Comparison of ENCODE assay signal across 8 cellular contexts in the genomic region with DNA sequence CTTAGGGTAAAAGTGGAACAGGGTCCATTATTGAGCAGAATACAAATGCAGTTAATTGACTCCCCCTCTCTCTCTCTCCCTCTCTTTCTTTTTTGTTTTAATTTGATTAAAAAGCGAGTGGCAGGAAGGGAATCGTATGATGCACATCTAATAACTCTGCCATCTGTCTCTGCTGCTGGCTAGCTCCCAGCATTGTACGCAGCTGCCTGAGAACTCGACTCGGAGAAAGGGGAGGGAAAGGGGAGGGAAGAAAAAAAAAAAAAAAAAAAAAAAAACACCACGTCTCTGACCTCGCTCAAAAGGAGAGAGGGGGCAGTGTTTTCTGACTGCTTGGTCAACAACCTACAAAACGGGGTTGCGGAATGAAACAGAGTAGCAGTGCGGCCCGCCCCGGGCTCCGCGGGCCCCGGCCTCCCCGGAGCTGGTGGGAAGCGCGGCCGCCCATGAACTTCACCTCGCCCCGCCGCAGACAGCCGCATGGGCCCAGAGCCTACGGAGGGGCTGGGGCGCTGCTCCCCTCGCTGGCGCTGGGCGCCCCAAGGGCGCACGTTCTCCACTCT.
DNase-seq lines count a peak whose midpoint lies in the region; ATAC-seq and TF ChIP-seq lines count a peak whose summit lies in the region.

No MANE protein-coding gene starts in this region.

- no peaks in the 10 kb centered on the region for H3K9me3 ChIP-seq in HUES6 (ENCODE audit: control insufficient read depth, insufficient read depth, low read depth, low read length)

- H3K4me3 ChIP-seq in HUES6 (ENCODE audit: low read depth, low read length): peak overlapping the region; percentile 75

- H3K4me1 ChIP-seq in HUES6 (ENCODE audit: control insufficient read depth, insufficient read depth, low read length): peaks cover 21% of the 10 kb centered on the region

- H3K27me3 Mint-ChIP-seq in stimulated activated memory B cell treated with anti-CD40 and anti-IgM and Interleukin-4, amounts not matched to agents 10 μg/mL and 1 μg/mL and 100 μg/mL, for 72 hours: no peaks in the 10 kb centered on the region

- H3K4me1 Mint-ChIP-seq in stimulated activated memory B cell treated with anti-CD40 and anti-IgM and Interleukin-4, amounts not matched to agents 10 μg/mL and 1 μg/mL and 100 μg/mL, for 72 hours: peaks cover 38% of the 10 kb centered on the region

- peaks cover 31% of the 10 kb centered on the region for H3K36me3 Mint-ChIP-seq in stimulated activated memory B cell treated with anti-CD40 and anti-IgM and Interleukin-4, amounts not matched to agents 10 μg/mL and 1 μg/mL and 100 μg/mL, for 72 hours

- peak overlapping the region; percentile 95 for H3K4me3 Mint-ChIP-seq in stimulated activated memory B cell treated with anti-CD40 and anti-IgM and Interleukin-4, amounts not matched to agents 10 μg/mL and 1 μg/mL and 100 μg/mL, for 72 hours

- ATAC-seq in GM21528 (IDR thresholded peaks at IDR 0.05; ENCODE audit: low FRiP score, unreplicated experiment): peak; percentile 73
- ATAC-seq in stimulated activated memory B cell treated with anti-CD40 and anti-IgM and Interleukin-4, amounts not matched to agents 10 μg/mL and 1 μg/mL and 100 μg/mL, for 72 hours: peak; percentile 86

- no peaks in the 10 kb centered on the region for H3K36me3 ChIP-seq in HUES6 (ENCODE audit: control insufficient read depth, insufficient read depth, low read length)

- H3K9me3 Mint-ChIP-seq in stimulated activated memory B cell treated with anti-CD40 and anti-IgM and Interleukin-4, amounts not matched to agents 10 μg/mL and 1 μg/mL and 100 μg/mL, for 72 hours: no peaks in the 10 kb centered on the region

- H3K27ac ChIP-seq in HUES6 (ENCODE audit: low read depth, low read length) (no peak overlapping the region), layer of hippocampus (ENCODE audit: low read depth, low read length) (peak overlapping the region; percentile 97)

- H3K9ac ChIP-seq in HUES6 (ENCODE audit: low read length): peak overlapping the region; percentile 14

- H3K27ac Mint-ChIP-seq in stimulated activated memory B cell treated with anti-CD40 and anti-IgM and Interleukin-4, amounts not matched to agents 10 μg/mL and 1 μg/mL and 100 μg/mL, for 72 hours: peak overlapping the region; percentile 94

- DNase-seq in GM03348 (ENCODE audit: low spot score) (peak; percentile 82), dermis blood vessel endothelial cell (peak; percentile 95)
- no peak for DNase-seq in activated CD4-positive, alpha-beta T cell treated with anti-CD3 and anti-CD28 coated beads for 1 hour

- H3K27me3 ChIP-seq in HUES6 (ENCODE audit: control insufficient read depth, insufficient read depth, low read length): no peaks in the 10 kb centered on the region
- H3K27me3 ChIP-seq in layer of hippocampus (ENCODE audit: control insufficient read depth, insufficient read depth, low read length): no peaks in the 10 kb centered on the region

TF ChIP-seq in PFSK-1, 5 proteins besides CTCF, POLR2A, EP300 and RAD21:
- TF ChIP-seq SIN3A (IDR thresholded peaks at IDR 0.05; ENCODE audit: borderline replicate concordance, insufficient read depth, low read length): peak; percentile 95
- TF ChIP-seq FOXP2 (optimal IDR thresholded peaks at IDR 0.05; ENCODE audit: borderline replicate concordance, extremely low read depth, extremely low read length, insufficient read depth): peak; percentile 39
- peak; percentile 52; the same call in 1 of the 2 replicates for TF ChIP-seq TAF1 (IDR thresholded peaks at IDR 0.05; ENCODE audit: borderline replicate concordance, insufficient read depth, low read length)
- TF ChIP-seq, protein P1, sequence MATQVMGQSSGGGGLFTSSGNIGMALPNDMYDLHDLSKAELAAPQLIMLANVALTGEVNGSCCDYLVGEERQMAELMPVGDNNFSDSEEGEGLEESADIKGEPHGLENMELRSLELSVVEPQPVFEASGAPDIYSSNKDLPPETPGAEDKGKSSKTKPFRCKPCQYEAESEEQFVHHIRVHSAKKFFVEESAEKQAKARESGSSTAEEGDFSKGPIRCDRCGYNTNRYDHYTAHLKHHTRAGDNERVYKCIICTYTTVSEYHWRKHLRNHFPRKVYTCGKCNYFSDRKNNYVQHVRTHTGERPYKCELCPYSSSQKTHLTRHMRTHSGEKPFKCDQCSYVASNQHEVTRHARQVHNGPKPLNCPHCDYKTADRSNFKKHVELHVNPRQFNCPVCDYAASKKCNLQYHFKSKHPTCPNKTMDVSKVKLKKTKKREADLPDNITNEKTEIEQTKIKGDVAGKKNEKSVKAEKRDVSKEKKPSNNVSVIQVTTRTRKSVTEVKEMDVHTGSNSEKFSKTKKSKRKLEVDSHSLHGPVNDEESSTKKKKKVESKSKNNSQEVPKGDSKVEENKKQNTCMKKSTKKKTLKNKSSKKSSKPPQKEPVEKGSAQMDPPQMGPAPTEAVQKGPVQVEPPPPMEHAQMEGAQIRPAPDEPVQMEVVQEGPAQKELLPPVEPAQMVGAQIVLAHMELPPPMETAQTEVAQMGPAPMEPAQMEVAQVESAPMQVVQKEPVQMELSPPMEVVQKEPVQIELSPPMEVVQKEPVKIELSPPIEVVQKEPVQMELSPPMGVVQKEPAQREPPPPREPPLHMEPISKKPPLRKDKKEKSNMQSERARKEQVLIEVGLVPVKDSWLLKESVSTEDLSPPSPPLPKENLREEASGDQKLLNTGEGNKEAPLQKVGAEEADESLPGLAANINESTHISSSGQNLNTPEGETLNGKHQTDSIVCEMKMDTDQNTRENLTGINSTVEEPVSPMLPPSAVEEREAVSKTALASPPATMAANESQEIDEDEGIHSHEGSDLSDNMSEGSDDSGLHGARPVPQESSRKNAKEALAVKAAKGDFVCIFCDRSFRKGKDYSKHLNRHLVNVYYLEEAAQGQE (IDR thresholded peaks at IDR 0.05; ENCODE audit: insufficient read depth in 1 of 2, low read depth in 2 of 2, low read length in 2 of 2): peak in 1 of 2 experiments; percentile 77; a peak in 1 of 4 replicates
- TF ChIP-seq POLR2AphosphoS5 (IDR thresholded peaks at IDR 0.05; ENCODE audit: low read depth, low read length): peak; percentile 68; the same call in 1 of the 2 replicates
